17 cellular contexts compared by ENCODE assay signal in genomic region chr5:1805736-1806135, GRCh38. TPM values are rescaled to one million over a fixed set of nuclear protein-coding genes. Genes with fewer than 3 reads are reported as not detected.
DNase-seq lines count a peak whose midpoint lies in the region; ATAC-seq and TF ChIP-seq lines count a peak whose summit lies in the region.
"Had no signal": no experiment of that assay in that cellular context is flagged by ENCODE, and none has a peak within 500 bp of the region (broad histone marks: within the 10 kb centered on the region; RNA-seq: fewer than 3 reads in every experiment).

No MANE protein-coding gene starts in this region.

- no peak overlapping the region for H3K27ac Mint-ChIP-seq in natural killer cell treated with Interleukin-12 subunit alpha and Interleukin-12 subunit beta and Interleukin-15 and Interleukin-18, amount 100 ng/mL, for 72 hours
- no peak overlapping the region for H3K27ac Mint-ChIP-seq in natural killer cell
- H3K27ac Mint-ChIP-seq: CD8-positive, alpha-beta T cell; H9 had no signal

- ATAC-seq in natural killer cell treated with Interleukin-12 subunit alpha and Interleukin-12 subunit beta and Interleukin-15 and Interleukin-18, amount 100 ng/mL, for 72 hours = no peak
- ATAC-seq in natural killer cell (no peak), left lobe of liver (no peak), GM21447 (IDR thresholded peaks at IDR 0.05; ENCODE audit: unreplicated experiment) (no peak), psoas muscle (no peak)
- ATAC-seq: CD8-positive, alpha-beta T cell; GM12878 had no signal

- peaks cover 39 to 42% of the 10 kb centered on the region in 2 donors for H3K4me1 Mint-ChIP-seq in natural killer cell treated with Interleukin-12 subunit alpha and Interleukin-12 subunit beta and Interleukin-15 and Interleukin-18, amount 100 ng/mL, for 72 hours (ENCODE audit: low read depth in 2 of 2)
- H3K4me1 Mint-ChIP-seq in natural killer cell = peaks cover 48 to 51% of the 10 kb centered on the region in 2 donors

- no peak for TF ChIP-seq POLR2A in spleen (IDR thresholded peaks at IDR 0.05)

- H3K4me1 ChIP-seq in spleen (peaks cover 12 to 67% (median 24%) of the 10 kb centered on the region in 6 donors), psoas muscle (peaks cover 27% of the 10 kb centered on the region)

- H3K4me3 Mint-ChIP-seq in natural killer cell treated with Interleukin-12 subunit alpha and Interleukin-12 subunit beta and Interleukin-15 and Interleukin-18, amount 100 ng/mL, for 72 hours = no peak overlapping the region
- H3K4me3 Mint-ChIP-seq in natural killer cell = no peak overlapping the region
- H3K4me3 Mint-ChIP-seq: CD8-positive, alpha-beta T cell; H9 had no signal

- H3K27ac ChIP-seq in spleen (no peak overlapping the region), psoas muscle (no peak overlapping the region)
- H3K27ac ChIP-seq: BLaER1 treated with 17β-estradiol and CSF1 and Interleukin-3, amounts not matched to agents 10 nM and 100 nM had no signal

- DNase-seq in natural killer cell treated with Interleukin-12 subunit alpha and Interleukin-12 subunit beta and Interleukin-15 and Interleukin-18, amount 100 ng/mL, for 72 hours (ENCODE audit: low spot score) = peak; percentile 37
- no peak for DNase-seq in natural killer cell
- DNase-seq in left lobe of liver (ENCODE audit: low spot score) = peak; percentile 23
- peak; percentile 62 for DNase-seq in spleen
- DNase-seq in putamen (ENCODE audit: low spot score) = no peak
- DNase-seq in psoas muscle = no peak
- DNase-seq in NCI-H345 treated with DMSO at 0.1 percent for 48 hours (lab: John Stamatoyannopoulos, UW; ENCODE audit: unreplicated experiment) = no peak
- DNase-seq: 8988T; CD8-positive, alpha-beta T cell; DMS 273 treated with DMSO at 0.1 percent for 48 hours; DMS53; DND-41; EL; H9 had no signal

- H3K36me3 Mint-ChIP-seq in natural killer cell treated with Interleukin-12 subunit alpha and Interleukin-12 subunit beta and Interleukin-15 and Interleukin-18, amount 100 ng/mL, for 72 hours = peaks cover 33% of the 10 kb centered on the region
- no peaks in the 10 kb centered on the region for H3K36me3 Mint-ChIP-seq in natural killer cell

- intact Hi-C loops in natural killer cell (cut with micrococcal nuclease) (no loop called here), spleen (cut with DNase I; ENCODE audit: low total_unique reads) (no loop called here), psoas muscle (cut with DNase I) (loop anchor here (1.0 to 10.0 kb wide), 2 partner anchors 11 to 461 kb away; partner anchors contain the start of gene CLPTM1L (in 1 of the 2))

- no peaks in the 10 kb centered on the region for H3K9me3 ChIP-seq in spleen
- no peaks in the 10 kb centered on the region for H3K9me3 ChIP-seq in psoas muscle
- H3K9me3 ChIP-seq: BLaER1 treated with 17β-estradiol and CSF1 and Interleukin-3, amounts not matched to agents 10 nM and 100 nM had no signal

- TF ChIP-seq CTCF in natural killer cell (IDR thresholded peaks at IDR 0.05) (no peak), spleen (IDR thresholded peaks at IDR 0.05 in 8 of 11, conservative IDR thresholded peaks at IDR 0.05 in 3 of 11) (no peak), psoas muscle (IDR thresholded peaks at IDR 0.05) (no peak)

- H3K27me3 ChIP-seq in spleen (replicated peaks in 1 of 7) (no peaks in the 10 kb centered on the region), psoas muscle (ENCODE audit: insufficient read depth in 3 of 3, low read length in 2 of 3) (no peaks in the 10 kb centered on the region)

- no peaks in the 10 kb centered on the region for H3K27me3 Mint-ChIP-seq in natural killer cell treated with Interleukin-12 subunit alpha and Interleukin-12 subunit beta and Interleukin-15 and Interleukin-18, amount 100 ng/mL, for 72 hours
- H3K27me3 Mint-ChIP-seq in natural killer cell (ENCODE audit: low read depth in 2 of 2) = no peaks in the 10 kb centered on the region

- H3K9me3 Mint-ChIP-seq in natural killer cell treated with Interleukin-12 subunit alpha and Interleukin-12 subunit beta and Interleukin-15 and Interleukin-18, amount 100 ng/mL, for 72 hours = no peaks in the 10 kb centered on the region
- no peaks in the 10 kb centered on the region for H3K9me3 Mint-ChIP-seq in natural killer cell
- H3K9me3 Mint-ChIP-seq: CD8-positive, alpha-beta T cell; H9 had no signal

- H3K36me3 ChIP-seq in spleen (peaks cover 0 to 85% (median 76%) of the 10 kb centered on the region in 6 donors), psoas muscle (ENCODE audit: insufficient read depth in 1 of 2, low read depth in 1 of 2) (peaks cover 2 to 82% of the 10 kb centered on the region in 2 donors)

- 90 to 95% (median 93%) methylated on average over 10 of the region's 10 CpGs for WGBS in spleen, 5 donors
- 83 to 87% (median 84%) methylated on average over 10 of the region's 10 CpGs for WGBS in psoas muscle, 3 donors

- H3K4me3 ChIP-seq in spleen = no peak overlapping the region
- H3K4me3 ChIP-seq in psoas muscle = no peak overlapping the region
- H3K4me3 ChIP-seq: BLaER1 treated with 17β-estradiol and CSF1 and Interleukin-3, amounts not matched to agents 10 nM and 100 nM; GM12878 had no signal

RNA-seq across cellular contexts. Expression of gene NDUFS6, which starts 4.5 kb away (rescaled TPM):
- 10 to 100 TPM; 25.3 to 35.5 TPM for total RNA-seq in natural killer cell treated with Interleukin-12 subunit alpha and Interleukin-12 subunit beta and Interleukin-15 and Interleukin-18, amount 100 ng/mL, for 72 hours
- total RNA-seq in natural killer cell = 10 to 100 TPM; 19.2 to 25.9 (median 22.5) TPM
- 27.0 TPM for total RNA-seq in left lobe of liver
- 10 to 100 TPM; 18.2 to 38.4 (median 25.1) TPM for total RNA-seq in spleen
- polyA plus RNA-seq in spleen = 10 to 100 TPM; 36.7 to 74.2 (median 49.3) TPM
- total RNA-seq in psoas muscle = 10 to 100 TPM; 48.3 to 61.5 (median 49.9) TPM
- 100 to 1,000 TPM; 110 to 177 (median 135) TPM for polyA plus RNA-seq in psoas muscle

RNA-seq across cellular contexts. Expression of gene MRPL36, which starts 6.1 kb away (rescaled TPM):
- total RNA-seq in natural killer cell treated with Interleukin-12 subunit alpha and Interleukin-12 subunit beta and Interleukin-15 and Interleukin-18, amount 100 ng/mL, for 72 hours = 10 to 100 TPM; 45.3 to 62.7 TPM
- total RNA-seq in natural killer cell = 10 to 100 TPM; 14.1 to 21.2 (median 17.1) TPM
- 31.1 TPM for total RNA-seq in left lobe of liver
- total RNA-seq in spleen = 10 to 100 TPM; 20.3 to 45.0 (median 22.0) TPM
- polyA plus RNA-seq in spleen = 10 to 100 TPM; 59.3 to 77.3 (median 66.2) TPM
- 100 to 1,000 TPM in 1 of 4 donors, 10 to 100 TPM in 3; 61.6 to 111 (median 87.0) TPM for total RNA-seq in psoas muscle
- polyA plus RNA-seq in psoas muscle = 100 to 1,000 TPM; 161 to 216 (median 174) TPM

Comparison
In these comparisons a context has a peak if more than half of its experiments do, and no peak if none do; other contexts are left out.
1. DNase-seq: peak in natural killer cell treated with Interleukin-12 subunit alpha and Interleukin-12 subunit beta and Interleukin-15 and Interleukin-18, amount 100 ng/mL, for 72 hours (single experiment), left lobe of liver (single experiment) and spleen (single experiment); none in natural killer cell (single experiment), putamen (single experiment), psoas muscle (0 of 2) and NCI-H345 treated with DMSO at 0.1 percent for 48 hours (single experiment).
2. intact Hi-C loops: an anchor here in psoas muscle (1.0 to 10.0 kb wide); none called in natural killer cell and spleen.